In the genomic region with DNA sequence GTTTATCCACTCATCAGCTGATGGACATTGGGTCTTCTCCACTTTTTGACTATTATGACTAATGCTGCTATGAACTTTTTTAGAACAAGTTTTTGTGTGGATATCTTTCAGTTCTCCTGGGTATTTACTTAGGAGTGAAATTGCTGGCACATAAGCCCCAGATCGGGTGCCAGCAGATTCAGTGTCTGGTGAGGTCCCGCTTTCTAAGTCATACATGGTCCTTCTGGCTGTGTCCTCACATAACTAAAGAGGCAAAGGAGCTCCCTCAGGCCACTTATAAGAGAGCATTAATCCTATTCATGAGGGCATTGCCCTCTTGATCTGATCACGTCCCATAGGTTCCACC, we compare ENCODE assay signal across 8 cellular contexts. TPM values are rescaled to one million over a fixed set of nuclear protein-coding genes. Genes with fewer than 3 reads are reported as not detected.
DNase-seq lines count a peak whose midpoint lies in the region; ATAC-seq and TF ChIP-seq lines count a peak whose summit lies in the region.

No MANE protein-coding gene starts in this region.

- H3K27me3 ChIP-seq in GM23338 (ENCODE audit: insufficient read depth) = no peaks in the 10 kb centered on the region
- H3K27me3 ChIP-seq in hepatocyte = no peaks in the 10 kb centered on the region
- no peaks in the 10 kb centered on the region for H3K27me3 ChIP-seq in stomach smooth muscle (ENCODE audit: control insufficient read depth in 1 of 2, insufficient read depth in 2 of 2, low read length in 2 of 2)

- peak; percentile 4; the same call in 2 of the 3 replicates for ATAC-seq in GM23338
- no peak for ATAC-seq in HG02885 (IDR thresholded peaks at IDR 0.05; ENCODE audit: poor library complexity, unreplicated experiment)

- peaks cover 10% of the 10 kb centered on the region for H3K4me1 ChIP-seq in GM23338 (ENCODE audit: insufficient read depth)
- peaks cover 7% of the 10 kb centered on the region for H3K4me1 ChIP-seq in hepatocyte (ENCODE audit: insufficient read depth)
- peaks cover 6% of the 10 kb centered on the region for H3K4me1 ChIP-seq in stomach smooth muscle (ENCODE audit: control insufficient read depth, insufficient read depth, low read length)

- peaks cover 3% of the 10 kb centered on the region for H3K27me3 Mint-ChIP-seq in GM23338 (ENCODE audit: insufficient read depth, low read depth, poor library complexity)

- WGBS in hepatocyte (ENCODE audit: low lambda C conversion rate, missing lambda C conversion rate) = 65% methylated on average over 3 of the region's 3 CpGs

- H3K79me2 ChIP-seq in GM23338 (replicated peaks; ENCODE audit: insufficient read depth) = peaks cover 38% of the 10 kb centered on the region
- peaks cover 34% of the 10 kb centered on the region for H3K79me2 ChIP-seq in hepatocyte

- peak overlapping the region; percentile 69; the same call in 1 of the 2 replicates for H3K27ac Mint-ChIP-seq in GM23338

- no peaks in the 10 kb centered on the region for H3F3A ChIP-seq in GM23338 (replicated peaks; ENCODE audit: low read depth)

- H2AFZ ChIP-seq in GM23338 (0 out of 2 replicates have a peak overlapping the region, but pooled peaks have one; percentile 28), hepatocyte (peak overlapping the region; percentile 82)

- peak overlapping the region; percentile 99 for H3K4me3 Mint-ChIP-seq in GM23338

- peak overlapping the region; percentile 62 for H3K4me3 ChIP-seq in GM23338
- H3K4me3 ChIP-seq in hepatocyte = no peak overlapping the region
- H3K4me3 ChIP-seq in stomach smooth muscle (ENCODE audit: low read length in 2 of 2) = peak overlapping the region; percentile 76 to 97

- H3K36me3 Mint-ChIP-seq in GM23338 (ENCODE audit: low read depth) = peaks cover 27% of the 10 kb centered on the region

- TF ChIP-seq CTCF in GM23338 (conservative IDR thresholded peaks at IDR 0.05; ENCODE audit: low read depth in 2 of 2) = no peak
- no peak for TF ChIP-seq CTCF in VCaP (conservative IDR thresholded peaks at IDR 0.05)
- TF ChIP-seq CTCF in hepatocyte (IDR thresholded peaks at IDR 0.05; ENCODE audit: poor library complexity) = no peak

- no peaks in the 10 kb centered on the region for H3K9me2 ChIP-seq in GM23338 (ENCODE audit: insufficient read depth)
- H3K9me2 ChIP-seq in hepatocyte (replicated peaks; ENCODE audit: insufficient read depth) = no peaks in the 10 kb centered on the region

- peaks cover 7% of the 10 kb centered on the region; the same call in 2 of the 3 replicates for H3K4me1 Mint-ChIP-seq in GM23338

- DNase-seq in GM23338 (ENCODE audit: low spot score) (no peak), hepatocyte (ENCODE audit: low spot score) (no peak), SW480 (ENCODE audit: low spot score) (no peak), NCI-H146 treated with DMSO at 0.1 percent for 48 hours (lab: John Stamatoyannopoulos, UW; ENCODE audit: unreplicated experiment) (no peak), dedifferentiated amniotic fluid mesenchymal stem cell (ENCODE audit: extremely low spot score) (no peak)

- H3K4me2 ChIP-seq in GM23338 = peak overlapping the region; percentile 72
- H3K4me2 ChIP-seq in hepatocyte = peak overlapping the region; percentile 69

- H4K20me1 ChIP-seq in GM23338 (replicated peaks; ENCODE audit: insufficient read depth) (no peaks in the 10 kb centered on the region), hepatocyte (ENCODE audit: insufficient read depth, poor library complexity, severe bottlenecking) (no peaks in the 10 kb centered on the region)

- H3K9me3 Mint-ChIP-seq in GM23338 = peaks cover under 1% of the 10 kb centered on the region; the same call in 2 of the 3 replicates

- no peaks in the 10 kb centered on the region for H3K9me3 ChIP-seq in hepatocyte (ENCODE audit: low read depth)
- H3K9me3 ChIP-seq in stomach smooth muscle (ENCODE audit: control insufficient read depth in 2 of 2, low read length in 2 of 2) = peaks cover 7 to 16% of the 10 kb centered on the region in 2 donors

- peak overlapping the region in 1 of 2 donors; percentile 5 for H3K9ac ChIP-seq in stomach smooth muscle (ENCODE audit: low read length in 2 of 2)

- H3K27ac ChIP-seq in GM23338 (ENCODE audit: low read depth) (no peak overlapping the region), VCaP (peak overlapping the region; percentile 83), hepatocyte (peak overlapping the region; percentile 60), stomach smooth muscle (ENCODE audit: low read length) (peak overlapping the region; percentile 90)

- H3K36me3 ChIP-seq in GM23338 (ENCODE audit: insufficient read depth) (0 out of 2 replicates have a peak, but pooled peaks cover 15% of the 10 kb centered on the region), hepatocyte (replicated peaks; ENCODE audit: insufficient read depth, low read depth) (peaks cover 2% of the 10 kb centered on the region), stomach smooth muscle (ENCODE audit: control insufficient read depth in 2 of 2, insufficient read depth in 2 of 2, low read length in 2 of 2) (peaks cover 11 to 20% of the 10 kb centered on the region in 2 donors)

TF ChIP-seq in GM23338, 12 proteins besides CTCF, POLR2A, EP300 and RAD21 (continues in another document):
- TF ChIP-seq, protein P1, sequence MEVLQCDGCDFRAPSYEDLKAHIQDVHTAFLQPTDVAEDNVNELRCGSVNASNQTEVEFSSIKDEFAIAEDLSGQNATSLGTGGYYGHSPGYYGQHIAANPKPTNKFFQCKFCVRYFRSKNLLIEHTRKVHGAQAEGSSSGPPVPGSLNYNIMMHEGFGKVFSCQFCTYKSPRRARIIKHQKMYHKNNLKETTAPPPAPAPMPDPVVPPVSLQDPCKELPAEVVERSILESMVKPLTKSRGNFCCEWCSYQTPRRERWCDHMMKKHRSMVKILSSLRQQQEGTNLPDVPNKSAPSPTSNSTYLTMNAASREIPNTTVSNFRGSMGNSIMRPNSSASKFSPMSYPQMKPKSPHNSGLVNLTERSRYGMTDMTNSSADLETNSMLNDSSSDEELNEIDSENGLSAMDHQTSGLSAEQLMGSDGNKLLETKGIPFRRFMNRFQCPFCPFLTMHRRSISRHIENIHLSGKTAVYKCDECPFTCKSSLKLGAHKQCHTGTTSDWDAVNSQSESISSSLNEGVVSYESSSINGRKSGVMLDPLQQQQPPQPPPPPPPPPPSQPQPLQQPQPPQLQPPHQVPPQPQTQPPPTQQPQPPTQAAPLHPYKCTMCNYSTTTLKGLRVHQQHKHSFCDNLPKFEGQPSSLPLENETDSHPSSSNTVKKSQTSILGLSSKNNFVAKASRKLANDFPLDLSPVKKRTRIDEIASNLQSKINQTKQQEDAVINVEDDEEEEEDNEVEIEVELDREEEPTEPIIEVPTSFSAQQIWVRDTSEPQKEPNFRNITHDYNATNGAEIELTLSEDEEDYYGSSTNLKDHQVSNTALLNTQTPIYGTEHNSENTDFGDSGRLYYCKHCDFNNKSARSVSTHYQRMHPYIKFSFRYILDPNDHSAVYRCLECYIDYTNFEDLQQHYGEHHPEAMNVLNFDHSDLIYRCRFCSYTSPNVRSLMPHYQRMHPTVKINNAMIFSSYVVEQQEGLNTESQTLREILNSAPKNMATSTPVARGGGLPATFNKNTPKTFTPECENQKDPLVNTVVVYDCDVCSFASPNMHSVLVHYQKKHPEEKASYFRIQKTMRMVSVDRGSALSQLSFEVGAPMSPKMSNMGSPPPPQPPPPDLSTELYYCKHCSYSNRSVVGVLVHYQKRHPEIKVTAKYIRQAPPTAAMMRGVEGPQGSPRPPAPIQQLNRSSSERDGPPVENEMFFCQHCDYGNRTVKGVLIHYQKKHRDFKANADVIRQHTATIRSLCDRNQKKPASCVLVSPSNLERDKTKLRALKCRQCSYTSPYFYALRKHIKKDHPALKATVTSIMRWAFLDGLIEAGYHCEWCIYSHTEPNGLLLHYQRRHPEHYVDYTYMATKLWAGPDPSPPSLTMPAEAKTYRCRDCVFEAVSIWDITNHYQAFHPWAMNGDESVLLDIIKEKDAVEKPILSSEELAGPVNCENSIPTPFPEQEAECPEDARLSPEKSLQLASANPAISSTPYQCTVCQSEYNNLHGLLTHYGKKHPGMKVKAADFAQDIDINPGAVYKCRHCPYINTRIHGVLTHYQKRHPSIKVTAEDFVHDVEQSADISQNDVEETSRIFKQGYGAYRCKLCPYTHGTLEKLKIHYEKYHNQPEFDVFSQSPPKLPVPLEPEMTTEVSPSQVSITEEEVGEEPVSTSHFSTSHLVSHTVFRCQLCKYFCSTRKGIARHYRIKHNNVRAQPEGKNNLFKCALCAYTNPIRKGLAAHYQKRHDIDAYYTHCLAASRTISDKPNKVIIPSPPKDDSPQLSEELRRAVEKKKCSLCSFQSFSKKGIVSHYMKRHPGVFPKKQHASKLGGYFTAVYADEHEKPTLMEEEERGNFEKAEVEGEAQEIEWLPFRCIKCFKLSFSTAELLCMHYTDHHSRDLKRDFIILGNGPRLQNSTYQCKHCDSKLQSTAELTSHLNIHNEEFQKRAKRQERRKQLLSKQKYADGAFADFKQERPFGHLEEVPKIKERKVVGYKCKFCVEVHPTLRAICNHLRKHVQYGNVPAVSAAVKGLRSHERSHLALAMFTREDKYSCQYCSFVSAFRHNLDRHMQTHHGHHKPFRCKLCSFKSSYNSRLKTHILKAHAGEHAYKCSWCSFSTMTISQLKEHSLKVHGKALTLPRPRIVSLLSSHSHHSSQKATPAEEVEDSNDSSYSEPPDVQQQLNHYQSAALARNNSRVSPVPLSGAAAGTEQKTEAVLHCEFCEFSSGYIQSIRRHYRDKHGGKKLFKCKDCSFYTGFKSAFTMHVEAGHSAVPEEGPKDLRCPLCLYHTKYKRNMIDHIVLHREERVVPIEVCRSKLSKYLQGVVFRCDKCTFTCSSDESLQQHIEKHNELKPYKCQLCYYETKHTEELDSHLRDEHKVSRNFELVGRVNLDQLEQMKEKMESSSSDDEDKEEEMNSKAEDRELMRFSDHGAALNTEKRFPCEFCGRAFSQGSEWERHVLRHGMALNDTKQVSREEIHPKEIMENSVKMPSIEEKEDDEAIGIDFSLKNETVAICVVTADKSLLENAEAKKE (CRISPR knock-in tag; IDR thresholded peaks at IDR 0.05) = no peak
- TF ChIP-seq POLR2AphosphoS5 (IDR thresholded peaks at IDR 0.05; ENCODE audit: low read depth) (no peak), JUNB (IDR thresholded peaks at IDR 0.05; ENCODE audit: unreplicated experiment) (no peak)

RNA-seq across cellular contexts. Expression of gene ZNF226, which starts 0.6 kb away (rescaled TPM):
- 11.7 and 18.5 TPM in 2 replicates for total RNA-seq in GM23338 (2014; rRNA removed; shearing (Covaris generic))
- polyA plus RNA-seq in GM23338 (2016; fragmentation: Nextera tagmentation; extraction: Ambion mirVana) = 7.6 and 10.5 TPM in 2 replicates
- 22.6 and 30.9 TPM in 2 replicates for total RNA-seq in hepatocyte
- polyA plus RNA-seq in hepatocyte = 30.9 and 31.2 TPM in 2 replicates

RNA-seq across cellular contexts. Expression of gene ZNF234, which starts 22.9 kb away (rescaled TPM):
- 8.3 TPM in 2 replicates for total RNA-seq in GM23338 (2014; rRNA removed; shearing (Covaris generic))
- polyA plus RNA-seq in GM23338 (2016; fragmentation: Nextera tagmentation; extraction: Ambion mirVana) (3.7 and 4.7 TPM in 2 replicates), hepatocyte (4.1 and 6.7 TPM in 2 replicates)
- 8.6 and 9.9 TPM in 2 replicates for total RNA-seq in hepatocyte

RNA-seq across cellular contexts. Expression of gene ZNF227, which starts 48.0 kb away (rescaled TPM):
- total RNA-seq in GM23338 (2014; rRNA removed; shearing (Covaris generic)) = 14.5 and 18.2 TPM in 2 replicates
- polyA plus RNA-seq in GM23338 (2016; fragmentation: Nextera tagmentation; extraction: Ambion mirVana) = 6.6 and 8.7 TPM in 2 replicates
- 13.6 and 15.4 TPM in 2 replicates for total RNA-seq in hepatocyte
- polyA plus RNA-seq in hepatocyte = 8.2 and 8.6 TPM in 2 replicates

RNA-seq across cellular contexts. Expression of gene ZNF225, which starts 51.1 kb away (rescaled TPM):
- 3.8 and 4.8 TPM in 2 replicates for total RNA-seq in GM23338 (2014; rRNA removed; shearing (Covaris generic))
- polyA plus RNA-seq in GM23338 (2016; fragmentation: Nextera tagmentation; extraction: Ambion mirVana) (1.8 TPM in 2 replicates), hepatocyte (1.2 and 2.9 TPM in 2 replicates)
- total RNA-seq in hepatocyte = 4.1 TPM in 2 replicates
